ENCODE assay signal across 1 cellular context in the genomic region with DNA sequence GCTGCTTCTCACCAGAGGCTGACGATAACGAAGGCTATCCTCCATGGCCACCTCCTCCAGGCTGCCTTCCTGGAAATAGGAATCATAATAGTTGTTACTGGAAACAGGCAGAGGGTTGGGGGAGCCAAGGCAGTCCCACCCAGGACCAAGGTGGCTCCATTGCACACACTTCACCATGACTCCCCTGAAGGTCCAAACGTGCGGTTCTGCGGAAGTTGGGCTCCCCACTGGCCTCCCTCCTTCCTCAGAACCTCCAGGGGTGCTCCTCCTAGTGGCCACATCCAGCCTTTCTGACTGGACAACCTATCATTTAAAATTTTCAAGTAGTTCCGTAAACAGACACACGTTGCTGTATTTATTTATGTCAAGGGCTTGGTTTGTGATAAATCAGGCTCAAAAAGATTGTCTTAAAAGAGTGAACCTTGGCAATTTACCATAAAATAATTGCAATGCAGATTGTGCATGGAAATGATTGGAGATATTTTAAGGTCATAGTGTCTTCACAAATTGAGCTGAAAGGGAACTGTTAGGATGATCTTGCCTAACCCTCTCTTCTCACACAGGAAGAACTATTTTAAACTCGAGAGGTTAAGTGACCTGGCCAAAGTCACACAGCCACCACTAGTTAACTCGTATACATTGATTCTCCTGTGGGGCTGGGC.
TF ChIP-seq lines count a peak whose summit lies in the region.

No MANE protein-coding gene starts in this region.

TF ChIP-seq in SK-N-SH, 30 proteins besides CTCF, POLR2A, EP300 and RAD21 (continued from another document):
- TF ChIP-seq, protein P1, sequence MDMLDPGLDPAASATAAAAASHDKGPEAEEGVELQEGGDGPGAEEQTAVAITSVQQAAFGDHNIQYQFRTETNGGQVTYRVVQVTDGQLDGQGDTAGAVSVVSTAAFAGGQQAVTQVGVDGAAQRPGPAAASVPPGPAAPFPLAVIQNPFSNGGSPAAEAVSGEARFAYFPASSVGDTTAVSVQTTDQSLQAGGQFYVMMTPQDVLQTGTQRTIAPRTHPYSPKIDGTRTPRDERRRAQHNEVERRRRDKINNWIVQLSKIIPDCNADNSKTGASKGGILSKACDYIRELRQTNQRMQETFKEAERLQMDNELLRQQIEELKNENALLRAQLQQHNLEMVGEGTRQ (IDR thresholded peaks at IDR 0.05; ENCODE audit: borderline replicate concordance, low read depth, low read length) = no peak
- TF ChIP-seq EZH2phosphoT487 (IDR thresholded peaks at IDR 0.05; ENCODE audit: borderline replicate concordance, low read depth) (no peak), GABPA (IDR thresholded peaks at IDR 0.05; ENCODE audit: low read depth) (0 out of 2 replicates have a peak, but pooled peaks have one; percentile 15), MXI1 (IDR thresholded peaks at IDR 0.05; ENCODE audit: low read depth, low read length) (0 out of 2 replicates have a peak, but pooled peaks have one; percentile 38), TEAD4 (IDR thresholded peaks at IDR 0.05; ENCODE audit: borderline replicate concordance, insufficient read depth) (no peak)
- TF ChIP-seq, protein P2, sequence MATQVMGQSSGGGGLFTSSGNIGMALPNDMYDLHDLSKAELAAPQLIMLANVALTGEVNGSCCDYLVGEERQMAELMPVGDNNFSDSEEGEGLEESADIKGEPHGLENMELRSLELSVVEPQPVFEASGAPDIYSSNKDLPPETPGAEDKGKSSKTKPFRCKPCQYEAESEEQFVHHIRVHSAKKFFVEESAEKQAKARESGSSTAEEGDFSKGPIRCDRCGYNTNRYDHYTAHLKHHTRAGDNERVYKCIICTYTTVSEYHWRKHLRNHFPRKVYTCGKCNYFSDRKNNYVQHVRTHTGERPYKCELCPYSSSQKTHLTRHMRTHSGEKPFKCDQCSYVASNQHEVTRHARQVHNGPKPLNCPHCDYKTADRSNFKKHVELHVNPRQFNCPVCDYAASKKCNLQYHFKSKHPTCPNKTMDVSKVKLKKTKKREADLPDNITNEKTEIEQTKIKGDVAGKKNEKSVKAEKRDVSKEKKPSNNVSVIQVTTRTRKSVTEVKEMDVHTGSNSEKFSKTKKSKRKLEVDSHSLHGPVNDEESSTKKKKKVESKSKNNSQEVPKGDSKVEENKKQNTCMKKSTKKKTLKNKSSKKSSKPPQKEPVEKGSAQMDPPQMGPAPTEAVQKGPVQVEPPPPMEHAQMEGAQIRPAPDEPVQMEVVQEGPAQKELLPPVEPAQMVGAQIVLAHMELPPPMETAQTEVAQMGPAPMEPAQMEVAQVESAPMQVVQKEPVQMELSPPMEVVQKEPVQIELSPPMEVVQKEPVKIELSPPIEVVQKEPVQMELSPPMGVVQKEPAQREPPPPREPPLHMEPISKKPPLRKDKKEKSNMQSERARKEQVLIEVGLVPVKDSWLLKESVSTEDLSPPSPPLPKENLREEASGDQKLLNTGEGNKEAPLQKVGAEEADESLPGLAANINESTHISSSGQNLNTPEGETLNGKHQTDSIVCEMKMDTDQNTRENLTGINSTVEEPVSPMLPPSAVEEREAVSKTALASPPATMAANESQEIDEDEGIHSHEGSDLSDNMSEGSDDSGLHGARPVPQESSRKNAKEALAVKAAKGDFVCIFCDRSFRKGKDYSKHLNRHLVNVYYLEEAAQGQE (IDR thresholded peaks at IDR 0.05; ENCODE audit: low read depth, low read length) = no peak
- TF ChIP-seq, protein P3, sequence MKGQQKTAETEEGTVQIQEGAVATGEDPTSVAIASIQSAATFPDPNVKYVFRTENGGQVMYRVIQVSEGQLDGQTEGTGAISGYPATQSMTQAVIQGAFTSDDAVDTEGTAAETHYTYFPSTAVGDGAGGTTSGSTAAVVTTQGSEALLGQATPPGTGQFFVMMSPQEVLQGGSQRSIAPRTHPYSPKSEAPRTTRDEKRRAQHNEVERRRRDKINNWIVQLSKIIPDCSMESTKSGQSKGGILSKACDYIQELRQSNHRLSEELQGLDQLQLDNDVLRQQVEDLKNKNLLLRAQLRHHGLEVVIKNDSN (IDR thresholded peaks at IDR 0.05; ENCODE audit: borderline replicate concordance, low read depth) = no peak
- TF ChIP-seq, protein P4, sequence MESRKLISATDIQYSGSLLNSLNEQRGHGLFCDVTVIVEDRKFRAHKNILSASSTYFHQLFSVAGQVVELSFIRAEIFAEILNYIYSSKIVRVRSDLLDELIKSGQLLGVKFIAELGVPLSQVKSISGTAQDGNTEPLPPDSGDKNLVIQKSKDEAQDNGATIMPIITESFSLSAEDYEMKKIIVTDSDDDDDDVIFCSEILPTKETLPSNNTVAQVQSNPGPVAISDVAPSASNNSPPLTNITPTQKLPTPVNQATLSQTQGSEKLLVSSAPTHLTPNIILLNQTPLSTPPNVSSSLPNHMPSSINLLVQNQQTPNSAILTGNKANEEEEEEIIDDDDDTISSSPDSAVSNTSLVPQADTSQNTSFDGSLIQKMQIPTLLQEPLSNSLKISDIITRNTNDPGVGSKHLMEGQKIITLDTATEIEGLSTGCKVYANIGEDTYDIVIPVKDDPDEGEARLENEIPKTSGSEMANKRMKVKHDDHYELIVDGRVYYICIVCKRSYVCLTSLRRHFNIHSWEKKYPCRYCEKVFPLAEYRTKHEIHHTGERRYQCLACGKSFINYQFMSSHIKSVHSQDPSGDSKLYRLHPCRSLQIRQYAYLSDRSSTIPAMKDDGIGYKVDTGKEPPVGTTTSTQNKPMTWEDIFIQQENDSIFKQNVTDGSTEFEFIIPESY (IDR thresholded peaks at IDR 0.05; ENCODE audit: borderline replicate concordance, low read depth) = no peak
